16 cellular contexts compared by ENCODE assay signal in genomic region chr22:40199223-40199622, GRCh38. TPM values are rescaled to one million over a fixed set of nuclear protein-coding genes. Genes with fewer than 3 reads are reported as not detected.
DNase-seq lines count a peak whose midpoint lies in the region; ATAC-seq and TF ChIP-seq lines count a peak whose summit lies in the region.
"Had no signal": no experiment of that assay in that cellular context is flagged by ENCODE, and none has a peak within 500 bp of the region (broad histone marks: within the 10 kb centered on the region; RNA-seq: fewer than 3 reads in every experiment).

No MANE protein-coding gene starts in this region.

- peak overlapping the region; percentile 52 for H3K27ac ChIP-seq in C4-2B
- no peak overlapping the region for H3K27ac ChIP-seq in CD4-positive, alpha-beta memory T cell (ENCODE audit: low read depth, low read length)
- H3K27ac ChIP-seq: colonic mucosa, transverse colon had no signal

- H3K4me3 ChIP-seq in CD4-positive, alpha-beta memory T cell (ENCODE audit: low read length in 2 of 2): no peak overlapping the region
- H3K4me3 ChIP-seq: colonic mucosa, smooth muscle cell, stomach, transverse colon had no signal

- no peak for DNase-seq in CD4-positive, alpha-beta memory T cell
- DNase-seq in activated B cell treated with CpG ODN at 0.5 μM for 24 hours: no peak
- no peak for DNase-seq in memory B cell (ENCODE audit: low spot score in 2 of 2)
- DNase-seq in posterior cingulate gyrus: no peak
- DNase-seq in DMS114 treated with DMSO at 0.1 percent for 48 hours (lab: John Stamatoyannopoulos, UW; ENCODE audit: unreplicated experiment): no peak
- DNase-seq: activated T-cell treated with anti-CD3 and anti-CD28 coated beads, Interleukin-2, amount 50 U/mL, for 4 hours; colonic mucosa; EL; NCI-H524 treated with DMSO at 0.1 percent for 48 hours; stimulated activated CD4-positive, alpha-beta T cell treated with anti-CD3 and anti-CD28 coated beads, Interleukin-4, amount 100 ng/mL, for 24 hours; stomach; transverse colon had no signal

- H3K9me3 Mint-ChIP-seq in CD4-positive, alpha-beta memory T cell: no peaks in the 10 kb centered on the region
- H3K9me3 Mint-ChIP-seq in activated B cell treated with CpG ODN at 0.5 μM for 24 hours (no peaks in the 10 kb centered on the region), memory B cell (no peaks in the 10 kb centered on the region)
- H3K9me3 Mint-ChIP-seq: activated naive CD4-positive, alpha-beta T cell treated with anti-CD3 and anti-CD28 coated beads, Interleukin-2, amount 50 U/mL, for 72 hours; activated T-cell treated with anti-CD3 and anti-CD28 coated beads, Interleukin-2, amount 50 U/mL, for 4 hours had no signal

- H3K4me1 ChIP-seq in CD4-positive, alpha-beta memory T cell (ENCODE audit: insufficient read depth, low read length): peaks cover 77% of the 10 kb centered on the region
- H3K4me1 ChIP-seq: colonic mucosa had no signal

- no peaks in the 10 kb centered on the region for H3K36me3 ChIP-seq in CD4-positive, alpha-beta memory T cell (ENCODE audit: insufficient read depth, low read length)
- H3K36me3 ChIP-seq: colonic mucosa, stomach, transverse colon had no signal

- peaks cover 0 to 25% of the 10 kb centered on the region in 2 donors for H3K36me3 Mint-ChIP-seq in CD4-positive, alpha-beta memory T cell
- H3K36me3 Mint-ChIP-seq in activated B cell treated with CpG ODN at 0.5 μM for 24 hours (ENCODE audit: low read depth) (peaks cover 33% of the 10 kb centered on the region), memory B cell (peaks cover 17% of the 10 kb centered on the region)
- H3K36me3 Mint-ChIP-seq: activated naive CD4-positive, alpha-beta T cell treated with anti-CD3 and anti-CD28 coated beads, Interleukin-2, amount 50 U/mL, for 72 hours had no signal

- peaks cover 54 to 90% (median 74%) of the 10 kb centered on the region in 4 donors for H3K4me1 Mint-ChIP-seq in CD4-positive, alpha-beta memory T cell
- peaks cover 83% of the 10 kb centered on the region for H3K4me1 Mint-ChIP-seq in activated B cell treated with CpG ODN at 0.5 μM for 24 hours
- peaks cover 48% of the 10 kb centered on the region for H3K4me1 Mint-ChIP-seq in memory B cell

- H3K27me3 Mint-ChIP-seq in CD4-positive, alpha-beta memory T cell: no peaks in the 10 kb centered on the region
- H3K27me3 Mint-ChIP-seq in activated B cell treated with CpG ODN at 0.5 μM for 24 hours (no peaks in the 10 kb centered on the region), memory B cell (no peaks in the 10 kb centered on the region)

- no peaks in the 10 kb centered on the region for H3K9me3 ChIP-seq in CD4-positive, alpha-beta memory T cell (ENCODE audit: control insufficient read depth in 1 of 2, low read length in 2 of 2)
- H3K9me3 ChIP-seq: colonic mucosa, stomach, transverse colon had no signal

- no peak for TF ChIP-seq CTCF in C4-2B (conservative IDR thresholded peaks at IDR 0.05)
- no peak for TF ChIP-seq CTCF in activated B cell treated with CpG ODN at 0.5 μM for 24 hours (IDR thresholded peaks at IDR 0.05)

- CTCF ChIA-PET in CD4-positive, alpha-beta memory T cell (lab: Charles Lee; ENCODE audit: partially characterized antibody): interaction anchor here (4.7 kb wide), 1 partner anchor 149 kb away, joined by 17 read pairs; no protein-coding TSS in a partner anchor
- CTCF ChIA-PET in activated B cell treated with CpG ODN at 0.5 μM for 24 hours (lab: Charles Lee): no interaction called here

- POLR2A ChIA-PET in CD4-positive, alpha-beta memory T cell (lab: Charles Lee; ENCODE audit: partially characterized antibody): interaction anchor here (1.9 kb wide), 1 partner anchor 21 kb away, joined by 7 read pairs; the partner anchor contains the start of gene TNRC6B
- POLR2A ChIA-PET in activated B cell treated with CpG ODN at 0.5 μM for 24 hours (lab: Charles Lee): no interaction called here

- peak overlapping the region in 5 of 7 donors; percentile 2 to 62 (median 44) for H3K27ac Mint-ChIP-seq in CD4-positive, alpha-beta memory T cell
- H3K27ac Mint-ChIP-seq in activated B cell treated with CpG ODN at 0.5 μM for 24 hours (peak overlapping the region; percentile 18), memory B cell (peak overlapping the region; percentile 76)

- intact Hi-C loops in CD4-positive, alpha-beta memory T cell (cut with micrococcal nuclease): no loop called here
- intact Hi-C loops in activated B cell treated with CpG ODN at 0.5 μM for 24 hours (cut with micrococcal nuclease): no loop called here
- intact Hi-C loops in posterior cingulate gyrus (cut with DNase I): no loop called here

- ATAC-seq in activated B cell treated with CpG ODN at 0.5 μM for 24 hours (ENCODE audit: low read depth): no peak
- no peak for ATAC-seq in memory B cell (ENCODE audit: low read depth)
- ATAC-seq in GM18511 (IDR thresholded peaks at IDR 0.05; ENCODE audit: unreplicated experiment): no peak
- ATAC-seq: activated naive CD4-positive, alpha-beta T cell treated with anti-CD3 and anti-CD28 coated beads, Interleukin-2, amount 50 U/mL, for 72 hours; activated T-cell treated with anti-CD3 and anti-CD28 coated beads, Interleukin-2, amount 50 U/mL, for 4 hours had no signal

- peak overlapping the region in 3 of 8 donors; percentile 6 to 46 (median 13) for H3K4me3 Mint-ChIP-seq in CD4-positive, alpha-beta memory T cell
- H3K4me3 Mint-ChIP-seq in activated B cell treated with CpG ODN at 0.5 μM for 24 hours: no peak overlapping the region
- no peak overlapping the region for H3K4me3 Mint-ChIP-seq in memory B cell
- H3K4me3 Mint-ChIP-seq: activated T-cell treated with anti-CD3 and anti-CD28 coated beads, Interleukin-2, amount 50 U/mL, for 4 hours had no signal

- H3K27me3 ChIP-seq in CD4-positive, alpha-beta memory T cell (ENCODE audit: insufficient read depth, low read length): no peaks in the 10 kb centered on the region
- H3K27me3 ChIP-seq: colonic mucosa, stomach, transverse colon had no signal

RNA-seq across cellular contexts. Expression of gene TNRC6B, which starts 21.5 kb away (rescaled TPM):
- 100 to 1,000 TPM; 137 to 155 TPM for total RNA-seq in CD4-positive, alpha-beta memory T cell
- 100 to 1,000 TPM in 1 of 2 donors, 10 to 100 TPM in 1; 27.3 to 109 TPM for polyA plus RNA-seq in CD4-positive, alpha-beta memory T cell
- total RNA-seq in activated B cell treated with CpG ODN at 0.5 μM for 24 hours: 84.6 and 95.2 TPM in 2 replicates

Comparison
In these comparisons a context has a peak if more than half of its experiments do, and no peak if none do; other contexts are left out.
1. H3K27ac Mint-ChIP-seq: peak in every context shown above with its lines; median percentile 76 in memory B cell; 44 in CD4-positive, alpha-beta memory T cell; 18 in activated B cell treated with CpG ODN at 0.5 μM for 24 hours.